In the genomic region with DNA sequence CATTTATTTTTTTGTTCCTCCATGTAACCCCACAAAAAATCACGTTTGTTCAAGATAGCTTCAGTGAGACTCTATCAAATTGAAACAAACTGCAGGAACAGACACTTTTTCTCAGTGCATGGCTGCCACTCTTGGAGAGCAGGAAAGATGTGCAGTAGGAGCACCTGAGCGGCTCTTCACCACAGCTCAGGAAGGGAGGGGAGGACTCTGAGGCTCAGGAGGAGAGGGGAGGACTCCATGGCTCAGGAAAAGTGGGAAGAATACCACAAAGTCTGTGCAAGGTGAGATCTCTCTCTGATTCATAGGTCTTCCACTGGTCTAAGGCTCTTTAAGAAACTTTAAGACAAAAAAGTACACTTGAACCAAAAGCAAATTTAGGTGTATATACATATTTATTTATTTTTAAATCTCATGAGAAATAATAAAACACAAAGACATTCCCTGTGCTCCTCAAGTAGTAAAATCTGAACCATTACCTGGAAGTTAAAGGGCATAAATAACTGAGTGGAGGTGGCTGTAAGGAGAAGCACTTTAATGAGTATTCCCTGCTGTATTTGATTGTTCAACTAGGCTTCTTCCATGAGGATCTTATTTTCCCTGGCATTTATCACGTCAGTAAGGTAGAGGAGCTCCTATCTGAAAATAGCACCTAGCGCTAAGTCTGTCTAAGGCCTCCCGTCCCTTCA, we compare ENCODE assay signal across 3 cellular contexts.
TF ChIP-seq lines count a peak whose summit lies in the region.

No MANE protein-coding gene starts in this region.

TF ChIP-seq in SK-N-SH, 30 proteins besides CTCF, POLR2A, EP300 and RAD21 (continued from another document and continues in another):
- TF ChIP-seq RFX5 (IDR thresholded peaks at IDR 0.05; ENCODE audit: low read length): no peak
- no peak for TF ChIP-seq CHD2 (IDR thresholded peaks at IDR 0.05; ENCODE audit: low read length, partially characterized antibody)
- no peak for TF ChIP-seq YY1 (IDR thresholded peaks at IDR 0.05; ENCODE audit: low read depth)
- TF ChIP-seq, protein P1, sequence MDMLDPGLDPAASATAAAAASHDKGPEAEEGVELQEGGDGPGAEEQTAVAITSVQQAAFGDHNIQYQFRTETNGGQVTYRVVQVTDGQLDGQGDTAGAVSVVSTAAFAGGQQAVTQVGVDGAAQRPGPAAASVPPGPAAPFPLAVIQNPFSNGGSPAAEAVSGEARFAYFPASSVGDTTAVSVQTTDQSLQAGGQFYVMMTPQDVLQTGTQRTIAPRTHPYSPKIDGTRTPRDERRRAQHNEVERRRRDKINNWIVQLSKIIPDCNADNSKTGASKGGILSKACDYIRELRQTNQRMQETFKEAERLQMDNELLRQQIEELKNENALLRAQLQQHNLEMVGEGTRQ (IDR thresholded peaks at IDR 0.05; ENCODE audit: borderline replicate concordance, low read depth, low read length): no peak
- no peak for TF ChIP-seq TAF1 (IDR thresholded peaks at IDR 0.05; ENCODE audit: borderline replicate concordance, low read depth, low read length)
- TF ChIP-seq TCF12 (IDR thresholded peaks at IDR 0.05): no peak
- TF ChIP-seq, protein P2, sequence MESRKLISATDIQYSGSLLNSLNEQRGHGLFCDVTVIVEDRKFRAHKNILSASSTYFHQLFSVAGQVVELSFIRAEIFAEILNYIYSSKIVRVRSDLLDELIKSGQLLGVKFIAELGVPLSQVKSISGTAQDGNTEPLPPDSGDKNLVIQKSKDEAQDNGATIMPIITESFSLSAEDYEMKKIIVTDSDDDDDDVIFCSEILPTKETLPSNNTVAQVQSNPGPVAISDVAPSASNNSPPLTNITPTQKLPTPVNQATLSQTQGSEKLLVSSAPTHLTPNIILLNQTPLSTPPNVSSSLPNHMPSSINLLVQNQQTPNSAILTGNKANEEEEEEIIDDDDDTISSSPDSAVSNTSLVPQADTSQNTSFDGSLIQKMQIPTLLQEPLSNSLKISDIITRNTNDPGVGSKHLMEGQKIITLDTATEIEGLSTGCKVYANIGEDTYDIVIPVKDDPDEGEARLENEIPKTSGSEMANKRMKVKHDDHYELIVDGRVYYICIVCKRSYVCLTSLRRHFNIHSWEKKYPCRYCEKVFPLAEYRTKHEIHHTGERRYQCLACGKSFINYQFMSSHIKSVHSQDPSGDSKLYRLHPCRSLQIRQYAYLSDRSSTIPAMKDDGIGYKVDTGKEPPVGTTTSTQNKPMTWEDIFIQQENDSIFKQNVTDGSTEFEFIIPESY (IDR thresholded peaks at IDR 0.05; ENCODE audit: borderline replicate concordance, low read depth): no peak
- no peak for TF ChIP-seq TEAD4 (IDR thresholded peaks at IDR 0.05; ENCODE audit: borderline replicate concordance, insufficient read depth)
- no peak for TF ChIP-seq GATA2 (CRISPR knock-in tag; IDR thresholded peaks at IDR 0.05)
- no peak for TF ChIP-seq FOXJ3 (CRISPR knock-in tag; IDR thresholded peaks at IDR 0.05)
- TF ChIP-seq EZH2phosphoT487 (IDR thresholded peaks at IDR 0.05; ENCODE audit: borderline replicate concordance, low read depth): no peak
- no peak for TF ChIP-seq NRF1 (IDR thresholded peaks at IDR 0.05; ENCODE audit: low read depth, low read length)
- TF ChIP-seq JUND (IDR thresholded peaks at IDR 0.05): no peak
- no peak for TF ChIP-seq POLR2AphosphoS5 (IDR thresholded peaks at IDR 0.05; ENCODE audit: low read depth, low read length)
- TF ChIP-seq GABPA (IDR thresholded peaks at IDR 0.05; ENCODE audit: low read depth): no peak
- no peak for TF ChIP-seq ELF1 (IDR thresholded peaks at IDR 0.05)
- no peak for TF ChIP-seq SIN3A (IDR thresholded peaks at IDR 0.05; ENCODE audit: borderline replicate concordance, low read depth, low read length)

TF ChIP-seq in SK-N-SH treated with all-trans-retinoic acid at 6 μM for 48 hours, 23 proteins besides CTCF, POLR2A, EP300 and RAD21 (continued from another document and continues in another):
- TF ChIP-seq, protein P3, sequence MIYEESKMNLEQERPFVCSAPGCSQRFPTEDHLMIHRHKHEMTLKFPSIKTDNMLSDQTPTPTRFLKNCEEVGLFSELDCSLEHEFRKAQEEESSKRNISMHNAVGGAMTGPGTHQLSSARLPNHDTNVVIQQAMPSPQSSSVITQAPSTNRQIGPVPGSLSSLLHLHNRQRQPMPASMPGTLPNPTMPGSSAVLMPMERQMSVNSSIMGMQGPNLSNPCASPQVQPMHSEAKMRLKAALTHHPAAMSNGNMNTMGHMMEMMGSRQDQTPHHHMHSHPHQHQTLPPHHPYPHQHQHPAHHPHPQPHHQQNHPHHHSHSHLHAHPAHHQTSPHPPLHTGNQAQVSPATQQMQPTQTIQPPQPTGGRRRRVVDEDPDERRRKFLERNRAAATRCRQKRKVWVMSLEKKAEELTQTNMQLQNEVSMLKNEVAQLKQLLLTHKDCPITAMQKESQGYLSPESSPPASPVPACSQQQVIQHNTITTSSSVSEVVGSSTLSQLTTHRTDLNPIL (CRISPR knock-in tag; IDR thresholded peaks at IDR 0.05; ENCODE audit: low read depth): no peak
- TF ChIP-seq, protein P4, sequence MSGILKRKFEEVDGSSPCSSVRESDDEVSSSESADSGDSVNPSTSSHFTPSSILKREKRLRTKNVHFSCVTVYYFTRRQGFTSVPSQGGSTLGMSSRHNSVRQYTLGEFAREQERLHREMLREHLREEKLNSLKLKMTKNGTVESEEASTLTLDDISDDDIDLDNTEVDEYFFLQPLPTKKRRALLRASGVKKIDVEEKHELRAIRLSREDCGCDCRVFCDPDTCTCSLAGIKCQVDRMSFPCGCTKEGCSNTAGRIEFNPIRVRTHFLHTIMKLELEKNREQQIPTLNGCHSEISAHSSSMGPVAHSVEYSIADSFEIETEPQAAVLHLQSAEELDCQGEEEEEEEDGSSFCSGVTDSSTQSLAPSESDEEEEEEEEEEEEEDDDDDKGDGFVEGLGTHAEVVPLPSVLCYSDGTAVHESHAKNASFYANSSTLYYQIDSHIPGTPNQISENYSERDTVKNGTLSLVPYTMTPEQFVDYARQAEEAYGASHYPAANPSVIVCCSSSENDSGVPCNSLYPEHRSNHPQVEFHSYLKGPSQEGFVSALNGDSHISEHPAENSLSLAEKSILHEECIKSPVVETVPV (CRISPR knock-in tag; IDR thresholded peaks at IDR 0.05): no peak
- TF ChIP-seq RARB (CRISPR knock-in tag; IDR thresholded peaks at IDR 0.05) (no peak), ZNF8 (CRISPR knock-in tag; IDR thresholded peaks at IDR 0.05) (no peak), ZC3H10 (CRISPR knock-in tag; IDR thresholded peaks at IDR 0.05) (no peak), PPARA (CRISPR knock-in tag; IDR thresholded peaks at IDR 0.05; ENCODE audit: borderline replicate concordance) (no peak), ZNF70 (CRISPR knock-in tag; IDR thresholded peaks at IDR 0.05) (no peak), ZFP30 (CRISPR knock-in tag; IDR thresholded peaks at IDR 0.05) (no peak), BACH2 (CRISPR knock-in tag; IDR thresholded peaks at IDR 0.05; ENCODE audit: borderline replicate concordance) (no peak)
- TF ChIP-seq, protein P5, sequence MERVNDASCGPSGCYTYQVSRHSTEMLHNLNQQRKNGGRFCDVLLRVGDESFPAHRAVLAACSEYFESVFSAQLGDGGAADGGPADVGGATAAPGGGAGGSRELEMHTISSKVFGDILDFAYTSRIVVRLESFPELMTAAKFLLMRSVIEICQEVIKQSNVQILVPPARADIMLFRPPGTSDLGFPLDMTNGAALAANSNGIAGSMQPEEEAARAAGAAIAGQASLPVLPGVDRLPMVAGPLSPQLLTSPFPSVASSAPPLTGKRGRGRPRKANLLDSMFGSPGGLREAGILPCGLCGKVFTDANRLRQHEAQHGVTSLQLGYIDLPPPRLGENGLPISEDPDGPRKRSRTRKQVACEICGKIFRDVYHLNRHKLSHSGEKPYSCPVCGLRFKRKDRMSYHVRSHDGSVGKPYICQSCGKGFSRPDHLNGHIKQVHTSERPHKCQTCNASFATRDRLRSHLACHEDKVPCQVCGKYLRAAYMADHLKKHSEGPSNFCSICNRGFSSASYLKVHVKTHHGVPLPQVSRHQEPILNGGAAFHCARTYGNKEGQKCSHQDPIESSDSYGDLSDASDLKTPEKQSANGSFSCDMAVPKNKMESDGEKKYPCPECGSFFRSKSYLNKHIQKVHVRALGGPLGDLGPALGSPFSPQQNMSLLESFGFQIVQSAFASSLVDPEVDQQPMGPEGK (CRISPR knock-in tag; IDR thresholded peaks at IDR 0.05; ENCODE audit: borderline replicate concordance): no peak
- TF ChIP-seq, protein P6, sequence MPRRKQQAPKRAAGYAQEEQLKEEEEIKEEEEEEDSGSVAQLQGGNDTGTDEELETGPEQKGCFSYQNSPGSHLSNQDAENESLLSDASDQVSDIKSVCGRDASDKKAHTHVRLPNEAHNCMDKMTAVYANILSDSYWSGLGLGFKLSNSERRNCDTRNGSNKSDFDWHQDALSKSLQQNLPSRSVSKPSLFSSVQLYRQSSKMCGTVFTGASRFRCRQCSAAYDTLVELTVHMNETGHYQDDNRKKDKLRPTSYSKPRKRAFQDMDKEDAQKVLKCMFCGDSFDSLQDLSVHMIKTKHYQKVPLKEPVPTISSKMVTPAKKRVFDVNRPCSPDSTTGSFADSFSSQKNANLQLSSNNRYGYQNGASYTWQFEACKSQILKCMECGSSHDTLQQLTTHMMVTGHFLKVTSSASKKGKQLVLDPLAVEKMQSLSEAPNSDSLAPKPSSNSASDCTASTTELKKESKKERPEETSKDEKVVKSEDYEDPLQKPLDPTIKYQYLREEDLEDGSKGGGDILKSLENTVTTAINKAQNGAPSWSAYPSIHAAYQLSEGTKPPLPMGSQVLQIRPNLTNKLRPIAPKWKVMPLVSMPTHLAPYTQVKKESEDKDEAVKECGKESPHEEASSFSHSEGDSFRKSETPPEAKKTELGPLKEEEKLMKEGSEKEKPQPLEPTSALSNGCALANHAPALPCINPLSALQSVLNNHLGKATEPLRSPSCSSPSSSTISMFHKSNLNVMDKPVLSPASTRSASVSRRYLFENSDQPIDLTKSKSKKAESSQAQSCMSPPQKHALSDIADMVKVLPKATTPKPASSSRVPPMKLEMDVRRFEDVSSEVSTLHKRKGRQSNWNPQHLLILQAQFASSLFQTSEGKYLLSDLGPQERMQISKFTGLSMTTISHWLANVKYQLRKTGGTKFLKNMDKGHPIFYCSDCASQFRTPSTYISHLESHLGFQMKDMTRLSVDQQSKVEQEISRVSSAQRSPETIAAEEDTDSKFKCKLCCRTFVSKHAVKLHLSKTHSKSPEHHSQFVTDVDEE (CRISPR knock-in tag; IDR thresholded peaks at IDR 0.05): no peak

TF ChIP-seq in endothelial cell of umbilical vein, 7 proteins besides CTCF, POLR2A, EP300 and RAD21 (continued from another document):
- no peak for TF ChIP-seq POLR2AphosphoS5 (IDR thresholded peaks at IDR 0.05; ENCODE audit: insufficient read depth, low read depth, low read length)
- TF ChIP-seq JUN (IDR thresholded peaks at IDR 0.05; ENCODE audit: borderline replicate concordance, insufficient read depth, insufficient read length, low read depth): no peak
- TF ChIP-seq MYC (IDR thresholded peaks at IDR 0.05; ENCODE audit: low read depth, low read length): no peak
- TF ChIP-seq GATA2 (IDR thresholded peaks at IDR 0.05; ENCODE audit: insufficient read depth, insufficient read length, low read depth, low read length): no peak
- no peak for TF ChIP-seq EZH2 (IDR thresholded peaks at IDR 0.05; ENCODE audit: borderline replicate concordance, low read depth, low read length, severe bottlenecking)
TF ChIP-seq in endothelial cell of umbilical vein: peak in this region for 0.
